8 cellular contexts compared by ENCODE assay signal in genomic region chr15:99755692-99756409, GRCh38. TPM values are rescaled to one million over a fixed set of nuclear protein-coding genes. Genes with fewer than 3 reads are reported as not detected.
DNase-seq lines count a peak whose midpoint lies in the region; ATAC-seq and TF ChIP-seq lines count a peak whose summit lies in the region.

No MANE protein-coding gene starts in this region.

- TF ChIP-seq CTCF in OCI-LY1 (IDR thresholded peaks at IDR 0.05; ENCODE audit: low read length) (peak; percentile 92), progenitor cell of endocrine pancreas (IDR thresholded peaks at IDR 0.05; ENCODE audit: unreplicated experiment) (peak; percentile 81)

- no peaks in the 10 kb centered on the region for H3K27me3 ChIP-seq in OCI-LY1 (ENCODE audit: insufficient read depth, low read length)

- H3K79me2 ChIP-seq in OCI-LY1 (ENCODE audit: insufficient read depth, low read length), result no peaks in the 10 kb centered on the region

- DNase-seq in DMS79 treated with DMSO at 0.1 percent for 48 hours (lab: John Stamatoyannopoulos, UW), result peak; percentile 26
- no peak for DNase-seq in DMS79 (lab: John Stamatoyannopoulos, UW)
- peak; percentile 73 for DNase-seq in HuH-7.5 (ENCODE audit: low spot score)
- DNase-seq in activated naive CD4-positive, alpha-beta T cell treated with anti-CD3 and anti-CD28 coated beads for 36 hours, result peak; percentile 35
- no peak for DNase-seq in Right ventricle myocardium inferior (ENCODE audit: missing footprints)
- DNase-seq in progenitor cell of endocrine pancreas (ENCODE audit: low spot score, unreplicated experiment), result no peak

- H3K9me2 ChIP-seq in OCI-LY1 (ENCODE audit: low read depth, low read length), result no peaks in the 10 kb centered on the region

- no peak overlapping the region for H3K27ac ChIP-seq in OCI-LY1 (ENCODE audit: low read depth, low read length, poor library complexity, severe bottlenecking)

- no peak overlapping the region for H3K4me3 Mint-ChIP-seq in activated naive CD4-positive, alpha-beta T cell treated with anti-CD3 and anti-CD28 coated beads for 36 hours
- H3K4me3 Mint-ChIP-seq in progenitor cell of endocrine pancreas (ENCODE audit: low read depth), result no peak overlapping the region

- no peaks in the 10 kb centered on the region for H3K4me1 ChIP-seq in OCI-LY1 (ENCODE audit: insufficient read depth, low read length, severe bottlenecking)

- H3K9me3 ChIP-seq in OCI-LY1 (ENCODE audit: low read length), result no peaks in the 10 kb centered on the region

- no peak overlapping the region for H2AFZ ChIP-seq in OCI-LY1 (ENCODE audit: low read length)

- H3K27ac Mint-ChIP-seq in activated naive CD4-positive, alpha-beta T cell treated with anti-CD3 and anti-CD28 coated beads for 36 hours, result no peak overlapping the region
- H3K27ac Mint-ChIP-seq in progenitor cell of endocrine pancreas, result no peak overlapping the region

- H3K4me1 Mint-ChIP-seq in activated naive CD4-positive, alpha-beta T cell treated with anti-CD3 and anti-CD28 coated beads for 36 hours (ENCODE audit: low read depth), result peaks cover 5% of the 10 kb centered on the region
- H3K4me1 Mint-ChIP-seq in progenitor cell of endocrine pancreas (ENCODE audit: low read depth), result no peaks in the 10 kb centered on the region

- no peaks in the 10 kb centered on the region for H3F3A ChIP-seq in OCI-LY1 (ENCODE audit: insufficient read depth, low read length)

- CTCF ChIA-PET in activated naive CD4-positive, alpha-beta T cell treated with anti-CD3 and anti-CD28 coated beads for 36 hours (lab: Charles Lee), result interaction anchor here (0.6 to 5.9 kb wide), 26 partner anchors 8 to 654 kb away, joined by 3 to 77 read pairs (median 4); partner anchors contain the start of gene LYSMD4

- no peaks in the 10 kb centered on the region for H3K27me3 Mint-ChIP-seq in activated naive CD4-positive, alpha-beta T cell treated with anti-CD3 and anti-CD28 coated beads for 36 hours (ENCODE audit: low read depth)
- H3K27me3 Mint-ChIP-seq in progenitor cell of endocrine pancreas, result no peaks in the 10 kb centered on the region

- H3K4me2 ChIP-seq in OCI-LY1 (ENCODE audit: low read length), result no peak overlapping the region

- no peak overlapping the region for H3K4me3 ChIP-seq in OCI-LY1 (ENCODE audit: low read depth, low read length, poor library complexity, severe bottlenecking)

- no peaks in the 10 kb centered on the region for H4K20me1 ChIP-seq in OCI-LY1 (ENCODE audit: insufficient read depth, low read length)

- intact Hi-C loops in activated naive CD4-positive, alpha-beta T cell treated with anti-CD3 and anti-CD28 coated beads for 36 hours (cut with micrococcal nuclease), result loop anchor here (1.0 kb wide), 3 partner anchors 52 to 483 kb away; no protein-coding TSS in a partner anchor
- intact Hi-C loops in Right ventricle myocardium inferior (cut with DNase I), result loop anchor here (2.0 kb wide), 1 partner anchor 483 kb away; no protein-coding TSS in a partner anchor

- no peaks in the 10 kb centered on the region for H3K36me3 ChIP-seq in OCI-LY1 (ENCODE audit: insufficient read depth, low read length)

- peak; percentile 84 for ATAC-seq in GM21737 (IDR thresholded peaks at IDR 0.05; ENCODE audit: unreplicated experiment)
- peak; percentile 86 for ATAC-seq in Right ventricle myocardium inferior

- H3K9ac ChIP-seq in OCI-LY1 (ENCODE audit: low read length), result no peak overlapping the region

- no peaks in the 10 kb centered on the region for H3K36me3 Mint-ChIP-seq in activated naive CD4-positive, alpha-beta T cell treated with anti-CD3 and anti-CD28 coated beads for 36 hours (ENCODE audit: low read depth)
- H3K36me3 Mint-ChIP-seq in progenitor cell of endocrine pancreas (ENCODE audit: insufficient read depth), result no peaks in the 10 kb centered on the region

- H3K9me3 Mint-ChIP-seq in activated naive CD4-positive, alpha-beta T cell treated with anti-CD3 and anti-CD28 coated beads for 36 hours, result no peaks in the 10 kb centered on the region
- no peaks in the 10 kb centered on the region for H3K9me3 Mint-ChIP-seq in progenitor cell of endocrine pancreas (ENCODE audit: low read depth)

RNA-seq across cellular contexts. Expression of gene LYSMD4, which starts 22.6 kb away (rescaled TPM):
- 1 to 10 TPM; 4.9 TPM for total RNA-seq in activated naive CD4-positive, alpha-beta T cell treated with anti-CD3 and anti-CD28 coated beads for 36 hours
- 9.3 TPM for total RNA-seq in Right ventricle myocardium inferior
- total RNA-seq in progenitor cell of endocrine pancreas, result 17.9 and 18.8 TPM in 2 replicates

Comparison
In these comparisons a context has a peak if more than half of its experiments do, and no peak if none do; other contexts are left out.
1. DNase-seq: peak in DMS79 treated with DMSO at 0.1 percent for 48 hours (single experiment), HuH-7.5 (single experiment) and activated naive CD4-positive, alpha-beta T cell treated with anti-CD3 and anti-CD28 coated beads for 36 hours (single experiment); none in DMS79 (single experiment), Right ventricle myocardium inferior (single experiment) and progenitor cell of endocrine pancreas (single experiment).